In the genomic region with DNA sequence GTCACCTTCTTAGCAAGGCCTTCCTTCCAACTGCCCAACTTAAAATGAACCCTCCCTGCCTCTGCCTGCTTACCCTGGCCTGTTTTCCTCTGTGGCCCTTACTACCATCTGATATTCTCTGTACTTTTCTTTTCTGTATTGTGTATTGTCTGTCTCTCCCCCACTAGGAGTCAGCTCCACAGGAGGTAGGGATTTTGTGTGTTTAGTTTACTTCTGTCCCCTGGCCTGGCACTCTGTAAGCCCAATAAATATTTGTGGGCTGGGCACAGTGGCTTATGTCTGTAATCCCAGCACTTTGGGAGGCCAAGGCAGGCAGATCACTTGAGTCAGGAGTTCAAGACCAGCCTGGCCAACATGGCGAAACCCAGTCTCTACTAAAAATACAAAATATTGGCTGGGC, we compare ENCODE assay signal across 23 cellular contexts.
DNase-seq lines count a peak whose midpoint lies in the region; ATAC-seq and TF ChIP-seq lines count a peak whose summit lies in the region.
"Had no signal": no experiment of that assay in that cellular context is flagged by ENCODE, and none has a peak within 500 bp of the region (broad histone marks: within the 10 kb centered on the region; RNA-seq: fewer than 3 reads in every experiment).

No MANE protein-coding gene starts in this region.

- peak overlapping the region; percentile 28; the same call in 1 of the 3 replicates for H2BK15ac ChIP-seq in IMR-90 (ENCODE audit: low read depth, low read length)

- H3K36me3 Mint-ChIP-seq in endodermal cell (ENCODE audit: low read depth), result no peaks in the 10 kb centered on the region
- H3K36me3 Mint-ChIP-seq: CD4-positive, CD25-positive, alpha-beta regulatory T cell; CD8-positive, alpha-beta T cell had no signal

- no peaks in the 10 kb centered on the region for H3K27me3 ChIP-seq in IMR-90 (ENCODE audit: control insufficient read depth, insufficient read depth, low read length)
- no peaks in the 10 kb centered on the region for H3K27me3 ChIP-seq in endodermal cell (ENCODE audit: control insufficient read depth, insufficient read depth, low read length, poor library complexity, severe bottlenecking)
- no peaks in the 10 kb centered on the region for H3K27me3 ChIP-seq in osteoblast (ENCODE audit: insufficient read depth, low read length)
- H3K27me3 ChIP-seq: BLaER1 had no signal

- CTCF ChIA-PET in IMR-90 (lab: Yijun Ruan, JAX), result no interaction called here
- CTCF ChIA-PET in OCI-LY7 (lab: Charles Lee; ENCODE audit: unreplicated experiment), result interaction anchor here (0.6 kb wide), 1 partner anchor 132 kb away, joined by 3 read pairs; no protein-coding TSS in a partner anchor

- TF ChIP-seq POLR2A in IMR-90 (IDR thresholded peaks at IDR 0.05; ENCODE audit: low read depth, low read length), result no peak

- ATAC-seq in IMR-90 (ENCODE audit: low read depth) (no peak), GM18511 (IDR thresholded peaks at IDR 0.05; ENCODE audit: unreplicated experiment) (no peak), SK-N-SH treated with all-trans-retinoic acid at 6 μM for 48 hours (no peak), GM18519 (IDR thresholded peaks at IDR 0.05; ENCODE audit: low FRiP score, unreplicated experiment) (no peak)
- ATAC-seq: CD8-positive, alpha-beta T cell; HCT116 had no signal

- in situ Hi-C loops in IMR-90 (cut with MboI; ENCODE audit: low sequenced_read_pairs), result no loop called here

- H3K4me3 ChIP-seq in IMR-90 (ENCODE audit: insufficient read depth, low read depth, low read length) (no peak overlapping the region), OCI-LY7 (ENCODE audit: low read depth, low read length, poor library complexity, severe bottlenecking) (no peak overlapping the region), endodermal cell (ENCODE audit: low read length) (no peak overlapping the region), osteoblast (ENCODE audit: insufficient read depth, low read length) (no peak overlapping the region)
- H3K4me3 ChIP-seq: BLaER1, GM12878, GM23248 had no signal

- H4K8ac ChIP-seq in IMR-90 (ENCODE audit: low read depth in 2 of 2, low read length in 2 of 2), result no peak overlapping the region

- H3K9me3 ChIP-seq in IMR-90 (ENCODE audit: control insufficient read depth, insufficient read depth, low read length), result peaks cover 12% of the 10 kb centered on the region
- H3K9me3 ChIP-seq in OCI-LY7 (ENCODE audit: low read length), result 0 out of 2 replicates have a peak, but pooled peaks cover 4% of the 10 kb centered on the region
- H3K9me3 ChIP-seq in endodermal cell (ENCODE audit: control insufficient read depth, low read length), result peaks cover 10% of the 10 kb centered on the region
- H3K9me3 ChIP-seq in osteoblast (ENCODE audit: low read depth, low read length), result peaks cover 5% of the 10 kb centered on the region

- H3K4me1 Mint-ChIP-seq in endodermal cell, result no peaks in the 10 kb centered on the region
- H3K4me1 Mint-ChIP-seq: B cell; CD4-positive, CD25-positive, alpha-beta regulatory T cell had no signal

- H2BK5ac ChIP-seq in IMR-90 (ENCODE audit: low read depth, low read length, poor library complexity, severe bottlenecking), result no peak overlapping the region

- H3K9me3 Mint-ChIP-seq in endodermal cell, result peaks cover 12% of the 10 kb centered on the region

- H3K56ac ChIP-seq in IMR-90 (ENCODE audit: extremely low read depth, insufficient read depth, low read length), result no peak overlapping the region

- no peak overlapping the region for H2AFZ ChIP-seq in IMR-90 (replicated peaks; ENCODE audit: low read length, poor library complexity)
- peak overlapping the region; percentile 3; the same call in 1 of the 2 replicates for H2AFZ ChIP-seq in OCI-LY7 (ENCODE audit: low read length)
- no peak overlapping the region for H2AFZ ChIP-seq in osteoblast (ENCODE audit: low read length)
- H2AFZ ChIP-seq: GM23248 had no signal

- H3K18ac ChIP-seq in IMR-90 (ENCODE audit: low read depth, low read length), result no peak overlapping the region

- H4K20me1 ChIP-seq in IMR-90 (ENCODE audit: insufficient read depth, low read length) (no peaks in the 10 kb centered on the region; the same call in 1 of the 2 replicates), OCI-LY7 (ENCODE audit: insufficient read depth, low read length) (no peaks in the 10 kb centered on the region), osteoblast (ENCODE audit: insufficient read depth, low read length) (no peaks in the 10 kb centered on the region)
- H4K20me1 ChIP-seq: BLaER1 had no signal

- peak overlapping the region; percentile 15; the same call in 1 of the 2 replicates for H2AK5ac ChIP-seq in IMR-90 (ENCODE audit: low read depth, low read length)

- H3K9ac ChIP-seq in IMR-90 (ENCODE audit: low read depth, low read length) (no peak overlapping the region), endodermal cell (ENCODE audit: extremely low read depth, low read length, poor library complexity, severe bottlenecking) (no peak overlapping the region)
- H3K9ac ChIP-seq: BLaER1, GM23248 had no signal

- H3K4me3 Mint-ChIP-seq in endodermal cell, result no peak overlapping the region
- H3K4me3 Mint-ChIP-seq: B cell; CD4-positive, CD25-positive, alpha-beta regulatory T cell; CD8-positive, alpha-beta T cell; HFFc6 had no signal

- H3K4me2 ChIP-seq in IMR-90 (ENCODE audit: low read depth, low read length), result no peak overlapping the region
- no peak overlapping the region for H3K4me2 ChIP-seq in OCI-LY7 (ENCODE audit: low read length)
- H3K4me2 ChIP-seq in osteoblast (ENCODE audit: insufficient read depth, low read length), result no peak overlapping the region
- H3K4me2 ChIP-seq: BLaER1 had no signal

- no peak for DNase-seq in IMR-90
- no peak for DNase-seq in OCI-LY7 (ENCODE audit: low spot score)
- DNase-seq in endodermal cell, result no peak
- DNase-seq in osteoblast (ENCODE audit: insufficient read length, low spot score, missing footprints), result peak; percentile 11
- no peak for DNase-seq in cerebellar nuclear complex (lab: John Stamatoyannopoulos, UW)
- DNase-seq: Caco-2; CD4-positive, CD25-positive, alpha-beta regulatory T cell; CD8-positive, alpha-beta T cell; DMS 273 treated with DMSO at 0.1 percent for 48 hours; DMS79; EL; GDM1; GM23248; H7; HFFc6 had no signal

- no peak overlapping the region for H2BK20ac ChIP-seq in IMR-90 (ENCODE audit: low read depth, low read length)

- BruUV-seq in IMR-90 (replicated peaks; lab: Mats Ljungman, UMichigan), result no TSS peak
- BruUV-seq in OCI-LY7 (replicated peaks; lab: Mats Ljungman, UMichigan), result no TSS peak

- peaks cover 25% of the 10 kb centered on the region for H3K36me3 ChIP-seq in IMR-90 (ENCODE audit: control insufficient read depth, insufficient read depth, low read length)
- H3K36me3 ChIP-seq in OCI-LY7 (ENCODE audit: insufficient read depth, low read length), result no peaks in the 10 kb centered on the region
- no peaks in the 10 kb centered on the region for H3K36me3 ChIP-seq in endodermal cell (ENCODE audit: control insufficient read depth, insufficient read depth, low read length)
- no peaks in the 10 kb centered on the region for H3K36me3 ChIP-seq in osteoblast (ENCODE audit: insufficient read depth, low read length)
- H3K36me3 ChIP-seq: BLaER1 had no signal

- H2BK120ac ChIP-seq in IMR-90 (ENCODE audit: low read depth, low read length), result no peak overlapping the region

- peak overlapping the region; percentile 90 for H3K27ac Mint-ChIP-seq in endodermal cell
- H3K27ac Mint-ChIP-seq: B cell; CD4-positive, CD25-positive, alpha-beta regulatory T cell; CD8-positive, alpha-beta T cell; HFFc6 had no signal

- TF ChIP-seq CTCF in IMR-90 (conservative IDR thresholded peaks at IDR 0.05; ENCODE audit: low read depth, low read length) (no peak), OCI-LY7 (conservative IDR thresholded peaks at IDR 0.05; ENCODE audit: low read length) (no peak), endodermal cell (conservative IDR thresholded peaks at IDR 0.05) (no peak), osteoblast (IDR thresholded peaks at IDR 0.05; ENCODE audit: extremely low read depth, low read depth, low read length) (no peak)

- no peaks in the 10 kb centered on the region for H3K79me2 ChIP-seq in OCI-LY7 (ENCODE audit: insufficient read depth, low read depth, low read length)
- H3K79me2 ChIP-seq in osteoblast (ENCODE audit: insufficient read depth, low read length), result no peaks in the 10 kb centered on the region

- H3K79me1 ChIP-seq in IMR-90 (ENCODE audit: low read depth in 1 of 2, low read length in 2 of 2), result no peaks in the 10 kb centered on the region; a peak in 1 of 4 replicates

- H3K23ac ChIP-seq in IMR-90 (ENCODE audit: low read depth, low read length), result no peak overlapping the region

- no peak overlapping the region for H3K14ac ChIP-seq in IMR-90 (replicated peaks; ENCODE audit: low read depth, low read length)

- intact Hi-C loops in IMR-90 (cut with micrococcal nuclease), result no loop called here
- intact Hi-C loops in OCI-LY7 (cut with micrococcal nuclease; ENCODE audit: unreplicated experiment), result no loop called here

- no peak for TF ChIP-seq RAD21 in IMR-90 (IDR thresholded peaks at IDR 0.05; ENCODE audit: low read length)

- POLR2A ChIA-PET in IMR-90 (lab: Charles Lee; ENCODE audit: unreplicated experiment) (no interaction called here), OCI-LY7 (lab: Charles Lee) (interaction anchor here (0.7 kb wide), 1 partner anchor 499 kb away, joined by 3 read pairs; no protein-coding TSS in a partner anchor)

- no peak overlapping the region for H4K5ac ChIP-seq in IMR-90 (ENCODE audit: low read depth, low read length)

- H3K4me1 ChIP-seq in IMR-90 (ENCODE audit: control insufficient read depth, insufficient read depth, low read length) (peaks cover 5% of the 10 kb centered on the region; the same call in 1 of the 2 replicates), OCI-LY7 (ENCODE audit: insufficient read depth, low read length, poor library complexity, severe bottlenecking) (peaks cover 44% of the 10 kb centered on the region), endodermal cell (ENCODE audit: control insufficient read depth, insufficient read depth, low read length) (no peaks in the 10 kb centered on the region), osteoblast (ENCODE audit: insufficient read depth, low read length) (no peaks in the 10 kb centered on the region)
- H3K4me1 ChIP-seq: BLaER1, Caco-2 had no signal

- H2AK9ac ChIP-seq in IMR-90 (replicated peaks; ENCODE audit: low read depth, low read length, poor library complexity), result peak overlapping the region; percentile 24

- peaks cover 10% of the 10 kb centered on the region; the same call in 1 of the 2 replicates for H3K9me1 ChIP-seq in IMR-90 (ENCODE audit: insufficient read depth, low read length)

- WGBS in IMR-90 (ENCODE audit: extremely low coverage in 2 of 2, insufficient read length in 1 of 2), 2 experiments, result no CpG with 5 or more reads among the region's 1 CpG
- WGBS in endodermal cell (ENCODE audit: insufficient coverage in 1 of 2, insufficient read length in 1 of 2), 2 experiments, result 89 to 96% methylated on average over 1 of the region's 1 CpG

- H3K4ac ChIP-seq in IMR-90 (ENCODE audit: low read depth, low read length), result no peak overlapping the region

- H3K9me2 ChIP-seq in OCI-LY7 (ENCODE audit: insufficient read depth, low read length), result no peaks in the 10 kb centered on the region

- H3K27ac ChIP-seq in IMR-90 (ENCODE audit: insufficient read depth, low read length) (no peak overlapping the region), OCI-LY7 (ENCODE audit: low read depth, low read length, poor library complexity, severe bottlenecking) (peak overlapping the region; percentile 51), endodermal cell (ENCODE audit: low read depth, low read length) (no peak overlapping the region), osteoblast (ENCODE audit: low read depth, low read length) (no peak overlapping the region)
- H3K27ac ChIP-seq: BLaER1, C4-2B, GM23248 had no signal

- H4K91ac ChIP-seq in IMR-90 (ENCODE audit: insufficient read depth, low read depth, low read length), result no peak overlapping the region

- H3K27me3 Mint-ChIP-seq in endodermal cell (ENCODE audit: insufficient read depth), result no peaks in the 10 kb centered on the region
- H3K27me3 Mint-ChIP-seq: B cell had no signal

- dilution Hi-C loops in IMR-90 (cut with HindIII; ENCODE audit: low sequenced_read_pairs, unreplicated experiment), result no loop called here
